ENCODE assay signal across 19 cellular contexts in the genomic region with DNA sequence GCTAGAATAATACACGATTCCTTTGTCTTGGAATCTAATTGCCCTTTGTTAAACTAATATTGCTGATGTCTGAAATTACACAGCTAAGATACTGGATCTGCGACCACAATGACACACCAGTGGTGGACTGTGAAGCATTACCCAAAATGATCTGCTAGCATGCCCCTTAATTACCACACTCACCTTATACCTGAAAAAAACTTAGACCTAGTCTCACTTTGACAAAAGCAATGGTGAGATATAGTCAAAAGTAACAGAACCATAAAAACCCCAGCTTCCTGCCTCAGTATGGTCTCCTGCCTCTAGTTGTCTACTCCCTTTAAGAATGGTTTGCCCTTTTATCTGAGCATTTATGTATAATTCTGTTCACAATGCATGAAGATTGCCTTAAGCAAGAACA. TPM values are rescaled to one million over a fixed set of nuclear protein-coding genes. Genes with fewer than 3 reads are reported as not detected.
DNase-seq lines count a peak whose midpoint lies in the region; ATAC-seq and TF ChIP-seq lines count a peak whose summit lies in the region.
"Had no signal": no experiment of that assay in that cellular context is flagged by ENCODE, and none has a peak within 500 bp of the region (broad histone marks: within the 10 kb centered on the region; RNA-seq: fewer than 3 reads in every experiment).

No MANE protein-coding gene starts in this region.

- no peaks in the 10 kb centered on the region for H3K27me3 Mint-ChIP-seq in activated CD4-positive, alpha-beta T cell treated with anti-CD3 and anti-CD28 coated beads, Interleukin-2, amount 10 ng/mL, durations not matched to agents 24 days and 14 days
- H3K27me3 Mint-ChIP-seq in activated CD4-positive, alpha-beta T cell treated with anti-CD3 and anti-CD28 coated beads for 36 hours, result no peaks in the 10 kb centered on the region
- no peaks in the 10 kb centered on the region for H3K27me3 Mint-ChIP-seq in activated naive CD8-positive, alpha-beta T cell treated with anti-CD3 and anti-CD28 coated beads, Interleukin-2, amount 10 ng/mL, durations not matched to agents 7 days and 5 days
- no peaks in the 10 kb centered on the region for H3K27me3 Mint-ChIP-seq in activated naive CD8-positive, alpha-beta T cell treated with anti-CD3 and anti-CD28 coated beads for 36 hours
- no peaks in the 10 kb centered on the region for H3K27me3 Mint-ChIP-seq in memory B cell

- H3K27me3 ChIP-seq in ascending aorta, result no peaks in the 10 kb centered on the region

- H3K9me3 ChIP-seq in ascending aorta, result no peaks in the 10 kb centered on the region

- no peak overlapping the region for H3K27ac Mint-ChIP-seq in activated CD4-positive, alpha-beta T cell treated with anti-CD3 and anti-CD28 coated beads, Interleukin-2, amount 10 ng/mL, durations not matched to agents 24 days and 14 days
- H3K27ac Mint-ChIP-seq in activated CD4-positive, alpha-beta T cell treated with anti-CD3 and anti-CD28 coated beads for 36 hours, result no peak overlapping the region
- H3K27ac Mint-ChIP-seq in activated naive CD8-positive, alpha-beta T cell treated with anti-CD3 and anti-CD28 coated beads, Interleukin-2, amount 10 ng/mL, durations not matched to agents 7 days and 5 days, result no peak overlapping the region
- H3K27ac Mint-ChIP-seq in activated naive CD8-positive, alpha-beta T cell treated with anti-CD3 and anti-CD28 coated beads for 36 hours, result no peak overlapping the region
- peak overlapping the region; percentile 42 for H3K27ac Mint-ChIP-seq in memory B cell
- H3K27ac Mint-ChIP-seq: CD14-positive monocyte; CD8-positive, alpha-beta T cell; HFFc6 had no signal

- peak; percentile 42 for DNase-seq in activated CD4-positive, alpha-beta T cell treated with anti-CD3 and anti-CD28 coated beads, Interleukin-2, amount 10 ng/mL, durations not matched to agents 24 days and 14 days
- no peak for DNase-seq in activated CD4-positive, alpha-beta T cell treated with anti-CD3 and anti-CD28 coated beads for 36 hours
- no peak for DNase-seq in activated naive CD8-positive, alpha-beta T cell treated with anti-CD3 and anti-CD28 coated beads, Interleukin-2, amount 10 ng/mL, durations not matched to agents 7 days and 5 days
- DNase-seq in activated naive CD8-positive, alpha-beta T cell treated with anti-CD3 and anti-CD28 coated beads for 36 hours, result no peak
- DNase-seq in memory B cell (ENCODE audit: low spot score in 2 of 2) (no peak), globus pallidus (ENCODE audit: low spot score) (no peak), ascending aorta (ENCODE audit: low spot score in 2 of 2) (no peak)
- DNase-seq: CD8-positive, alpha-beta T cell; COR-L47; DMS153; DMS79 treated with DMSO at 0.1 percent for 48 hours; EL; HCEC 1CT; HFFc6 had no signal

- intact Hi-C loops in activated CD4-positive, alpha-beta T cell treated with anti-CD3 and anti-CD28 coated beads, Interleukin-2, amount 10 ng/mL, durations not matched to agents 24 days and 14 days (cut with micrococcal nuclease), result no loop called here
- intact Hi-C loops in activated CD4-positive, alpha-beta T cell treated with anti-CD3 and anti-CD28 coated beads for 36 hours (cut with DNase I, micrococcal nuclease), result no loop called here
- intact Hi-C loops in ascending aorta (cut with DNase I), result no loop called here

- no peak for ATAC-seq in activated CD4-positive, alpha-beta T cell treated with anti-CD3 and anti-CD28 coated beads for 36 hours
- ATAC-seq in activated naive CD8-positive, alpha-beta T cell treated with anti-CD3 and anti-CD28 coated beads, Interleukin-2, amount 10 ng/mL, durations not matched to agents 7 days and 5 days (ENCODE audit: low read depth), result peak; percentile 81
- no peak for ATAC-seq in memory B cell (ENCODE audit: low read depth)
- ATAC-seq: CD8-positive, alpha-beta T cell had no signal

- no peak for TF ChIP-seq CTCF in ascending aorta (IDR thresholded peaks at IDR 0.05)

- H3K36me3 Mint-ChIP-seq in activated CD4-positive, alpha-beta T cell treated with anti-CD3 and anti-CD28 coated beads, Interleukin-2, amount 10 ng/mL, durations not matched to agents 24 days and 14 days (ENCODE audit: low read depth), result peaks cover 28% of the 10 kb centered on the region
- H3K36me3 Mint-ChIP-seq in activated CD4-positive, alpha-beta T cell treated with anti-CD3 and anti-CD28 coated beads for 36 hours (ENCODE audit: low read depth), result peaks cover 12% of the 10 kb centered on the region
- peaks cover 19% of the 10 kb centered on the region for H3K36me3 Mint-ChIP-seq in activated naive CD8-positive, alpha-beta T cell treated with anti-CD3 and anti-CD28 coated beads, Interleukin-2, amount 10 ng/mL, durations not matched to agents 7 days and 5 days
- peaks cover 7% of the 10 kb centered on the region for H3K36me3 Mint-ChIP-seq in activated naive CD8-positive, alpha-beta T cell treated with anti-CD3 and anti-CD28 coated beads for 36 hours
- H3K36me3 Mint-ChIP-seq in memory B cell, result peaks cover 27% of the 10 kb centered on the region

- CTCF ChIA-PET in activated CD4-positive, alpha-beta T cell treated with anti-CD3 and anti-CD28 coated beads for 36 hours (lab: Charles Lee), result interaction anchor here (1.0 kb wide), 1 partner anchor 9 kb away, joined by 3 read pairs; no protein-coding TSS in a partner anchor

- H3K36me3 ChIP-seq in ascending aorta, result peaks cover 44 to 73% of the 10 kb centered on the region in 2 donors

- POLR2A ChIA-PET in activated CD4-positive, alpha-beta T cell treated with anti-CD3 and anti-CD28 coated beads for 36 hours (lab: Charles Lee), result interaction anchor here (0.7 kb wide), 1 partner anchor 44 kb away, joined by 4 read pairs; no protein-coding TSS in a partner anchor
- POLR2A ChIA-PET in activated naive CD8-positive, alpha-beta T cell treated with anti-CD3 and anti-CD28 coated beads, Interleukin-2, amount 10 ng/mL, durations not matched to agents 7 days and 5 days (lab: Charles Lee), result interaction anchor here (1.2 kb wide), 1 partner anchor 30 kb away, joined by 6 read pairs; the partner anchor contains the start of genes PEX1 and RBM48

- H3K27ac ChIP-seq in ascending aorta, result no peak overlapping the region
- H3K27ac ChIP-seq: 22Rv1, HL-60 had no signal

- H3K4me1 ChIP-seq in ascending aorta, result no peaks in the 10 kb centered on the region

- H3K9me3 Mint-ChIP-seq in activated CD4-positive, alpha-beta T cell treated with anti-CD3 and anti-CD28 coated beads, Interleukin-2, amount 10 ng/mL, durations not matched to agents 24 days and 14 days, result no peaks in the 10 kb centered on the region
- no peaks in the 10 kb centered on the region for H3K9me3 Mint-ChIP-seq in activated CD4-positive, alpha-beta T cell treated with anti-CD3 and anti-CD28 coated beads for 36 hours (ENCODE audit: low read depth)
- H3K9me3 Mint-ChIP-seq in activated naive CD8-positive, alpha-beta T cell treated with anti-CD3 and anti-CD28 coated beads, Interleukin-2, amount 10 ng/mL, durations not matched to agents 7 days and 5 days, result no peaks in the 10 kb centered on the region
- no peaks in the 10 kb centered on the region for H3K9me3 Mint-ChIP-seq in activated naive CD8-positive, alpha-beta T cell treated with anti-CD3 and anti-CD28 coated beads for 36 hours
- no peaks in the 10 kb centered on the region for H3K9me3 Mint-ChIP-seq in memory B cell
- H3K9me3 Mint-ChIP-seq: CD14-positive monocyte; CD8-positive, alpha-beta T cell; HFFc6 had no signal

- no peak overlapping the region for H3K4me3 ChIP-seq in ascending aorta

- peaks cover 2% of the 10 kb centered on the region for H3K4me1 Mint-ChIP-seq in activated CD4-positive, alpha-beta T cell treated with anti-CD3 and anti-CD28 coated beads, Interleukin-2, amount 10 ng/mL, durations not matched to agents 24 days and 14 days
- no peaks in the 10 kb centered on the region for H3K4me1 Mint-ChIP-seq in activated CD4-positive, alpha-beta T cell treated with anti-CD3 and anti-CD28 coated beads for 36 hours
- peaks cover 8% of the 10 kb centered on the region for H3K4me1 Mint-ChIP-seq in activated naive CD8-positive, alpha-beta T cell treated with anti-CD3 and anti-CD28 coated beads, Interleukin-2, amount 10 ng/mL, durations not matched to agents 7 days and 5 days
- no peaks in the 10 kb centered on the region for H3K4me1 Mint-ChIP-seq in activated naive CD8-positive, alpha-beta T cell treated with anti-CD3 and anti-CD28 coated beads for 36 hours
- H3K4me1 Mint-ChIP-seq in memory B cell, result no peaks in the 10 kb centered on the region
- H3K4me1 Mint-ChIP-seq: CD14-positive monocyte had no signal

- H3K4me3 Mint-ChIP-seq in activated CD4-positive, alpha-beta T cell treated with anti-CD3 and anti-CD28 coated beads, Interleukin-2, amount 10 ng/mL, durations not matched to agents 24 days and 14 days, result no peak overlapping the region
- H3K4me3 Mint-ChIP-seq in activated CD4-positive, alpha-beta T cell treated with anti-CD3 and anti-CD28 coated beads for 36 hours, result no peak overlapping the region
- no peak overlapping the region for H3K4me3 Mint-ChIP-seq in activated naive CD8-positive, alpha-beta T cell treated with anti-CD3 and anti-CD28 coated beads, Interleukin-2, amount 10 ng/mL, durations not matched to agents 7 days and 5 days
- no peak overlapping the region for H3K4me3 Mint-ChIP-seq in activated naive CD8-positive, alpha-beta T cell treated with anti-CD3 and anti-CD28 coated beads for 36 hours
- no peak overlapping the region for H3K4me3 Mint-ChIP-seq in memory B cell
- H3K4me3 Mint-ChIP-seq: CD14-positive monocyte; CD8-positive, alpha-beta T cell; HFFc6 had no signal

RNA-seq across cellular contexts. Expression of gene ERVW-1, which starts 20.8 kb away (rescaled TPM):
- not detected in 2 replicates for total RNA-seq in activated CD4-positive, alpha-beta T cell treated with anti-CD3 and anti-CD28 coated beads, Interleukin-2, amount 10 ng/mL, durations not matched to agents 24 days and 14 days
- not detected for total RNA-seq in activated CD4-positive, alpha-beta T cell treated with anti-CD3 and anti-CD28 coated beads for 36 hours
- not detected for total RNA-seq in activated naive CD8-positive, alpha-beta T cell treated with anti-CD3 and anti-CD28 coated beads, Interleukin-2, amount 10 ng/mL, durations not matched to agents 7 days and 5 days
- total RNA-seq in activated naive CD8-positive, alpha-beta T cell treated with anti-CD3 and anti-CD28 coated beads for 36 hours, result not detected
- not detected for total RNA-seq in ascending aorta
- total RNA-seq: A673; CD8-positive, alpha-beta T cell; H1; HFFc6 had no signal

RNA-seq across cellular contexts. Expression of gene PEX1, which starts 29.8 kb away (rescaled TPM):
- 14.4 and 14.8 TPM in 2 replicates for total RNA-seq in activated CD4-positive, alpha-beta T cell treated with anti-CD3 and anti-CD28 coated beads, Interleukin-2, amount 10 ng/mL, durations not matched to agents 24 days and 14 days
- 10 to 100 TPM; 14.7 to 16.0 TPM for total RNA-seq in activated CD4-positive, alpha-beta T cell treated with anti-CD3 and anti-CD28 coated beads for 36 hours
- 10 to 100 TPM; 23.5 to 24.4 TPM for total RNA-seq in activated naive CD8-positive, alpha-beta T cell treated with anti-CD3 and anti-CD28 coated beads, Interleukin-2, amount 10 ng/mL, durations not matched to agents 7 days and 5 days
- total RNA-seq in activated naive CD8-positive, alpha-beta T cell treated with anti-CD3 and anti-CD28 coated beads for 36 hours, result 10 to 100 TPM; 16.7 to 17.8 TPM
- 6.5 TPM for total RNA-seq in ascending aorta

RNA-seq across cellular contexts. Expression of gene RBM48, which starts 30.0 kb away (rescaled TPM):
- total RNA-seq in activated CD4-positive, alpha-beta T cell treated with anti-CD3 and anti-CD28 coated beads, Interleukin-2, amount 10 ng/mL, durations not matched to agents 24 days and 14 days, result 14.4 and 17.3 TPM in 2 replicates
- 10 to 100 TPM; 12.8 to 13.1 TPM for total RNA-seq in activated CD4-positive, alpha-beta T cell treated with anti-CD3 and anti-CD28 coated beads for 36 hours
- 10 to 100 TPM; 22.6 to 24.2 TPM for total RNA-seq in activated naive CD8-positive, alpha-beta T cell treated with anti-CD3 and anti-CD28 coated beads, Interleukin-2, amount 10 ng/mL, durations not matched to agents 7 days and 5 days
- total RNA-seq in activated naive CD8-positive, alpha-beta T cell treated with anti-CD3 and anti-CD28 coated beads for 36 hours, result 10 to 100 TPM; 13.9 to 16.4 TPM
- total RNA-seq in ascending aorta, result 2.2 TPM

RNA-seq across cellular contexts. Expression of gene GATAD1, which starts 51.3 kb away (rescaled TPM):
- total RNA-seq in activated CD4-positive, alpha-beta T cell treated with anti-CD3 and anti-CD28 coated beads, Interleukin-2, amount 10 ng/mL, durations not matched to agents 24 days and 14 days, result 21.4 and 22.1 TPM in 2 replicates
- total RNA-seq in activated CD4-positive, alpha-beta T cell treated with anti-CD3 and anti-CD28 coated beads for 36 hours, result 10 to 100 TPM; 18.4 to 19.0 TPM
- total RNA-seq in activated naive CD8-positive, alpha-beta T cell treated with anti-CD3 and anti-CD28 coated beads, Interleukin-2, amount 10 ng/mL, durations not matched to agents 7 days and 5 days, result 10 to 100 TPM; 24.9 to 28.0 TPM
- 10 to 100 TPM; 14.9 to 15.1 TPM for total RNA-seq in activated naive CD8-positive, alpha-beta T cell treated with anti-CD3 and anti-CD28 coated beads for 36 hours
- 20.4 TPM for total RNA-seq in ascending aorta
